In the genomic region with DNA sequence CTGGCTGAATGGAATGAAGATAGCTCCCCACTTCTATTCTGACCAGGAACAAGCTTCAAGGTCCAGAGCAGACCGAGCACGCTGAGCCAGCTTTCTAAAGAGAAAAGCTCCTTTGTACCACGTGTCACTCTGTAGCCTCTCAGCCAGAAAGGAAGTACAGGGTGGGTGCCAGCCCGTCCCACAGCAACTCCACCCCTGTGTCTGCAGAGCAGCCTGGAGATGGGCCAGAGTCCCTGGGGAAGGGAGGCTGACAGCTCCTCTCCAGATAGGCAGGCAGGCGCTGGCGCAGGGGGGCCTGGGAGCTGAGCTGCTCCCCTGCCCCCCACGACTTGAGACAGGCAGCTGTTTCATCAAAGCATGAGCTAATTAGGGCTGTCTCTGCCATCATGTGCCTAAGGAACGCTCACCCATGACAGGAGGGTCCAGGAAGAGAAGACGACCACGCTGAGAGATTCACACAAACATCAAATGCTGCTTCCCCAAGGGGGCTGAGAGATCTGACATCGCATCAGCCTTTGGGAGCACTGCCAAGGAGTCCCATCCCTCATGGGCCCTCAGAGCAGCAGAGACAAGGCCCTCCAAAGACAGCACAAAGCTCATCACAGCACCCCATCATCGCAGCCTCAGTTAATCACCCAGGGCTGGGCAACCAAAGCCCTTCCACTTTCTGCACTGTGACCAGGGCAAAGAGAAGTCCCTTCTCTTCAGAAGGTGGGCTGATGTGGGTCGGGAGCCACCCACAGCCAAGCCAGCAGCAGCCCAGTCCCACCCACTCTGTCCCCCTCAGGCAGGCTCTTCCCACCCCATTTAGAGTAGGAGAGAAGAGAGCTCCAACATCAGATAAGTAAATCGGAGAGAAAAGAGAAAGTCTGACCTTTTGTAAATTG, we compare ENCODE assay signal across 8 cellular contexts.
A peak's percentile ranks its signal among the peaks of the same experiment; 100 is the strongest.
DNase-seq lines count a peak whose midpoint lies in the region; ATAC-seq and TF ChIP-seq lines count a peak whose summit lies in the region.

No MANE protein-coding gene starts in this region.

- H3K4me1 ChIP-seq in right cardiac atrium (ENCODE audit: control insufficient read depth, insufficient read depth, low read length), result peaks cover 35% of the 10 kb centered on the region
- H3K4me1 ChIP-seq in rectal smooth muscle tissue (ENCODE audit: control insufficient read depth, insufficient read depth, low read length), result peaks cover 19% of the 10 kb centered on the region

- no peaks in the 10 kb centered on the region for H3K9me3 ChIP-seq in CD4-positive, alpha-beta T cell (ENCODE audit: control insufficient read depth, low read length)
- no peaks in the 10 kb centered on the region for H3K9me3 ChIP-seq in right cardiac atrium (ENCODE audit: control insufficient read depth, low read length)

- intact Hi-C loops in CD4-positive, alpha-beta T cell (cut with DNase I, micrococcal nuclease), result no loop called here
- intact Hi-C loops in right cardiac atrium (cut with DNase I), result no loop called here

- POLR2A ChIA-PET in CD4-positive, alpha-beta T cell (lab: Charles Lee), result no interaction called here

- no peaks in the 10 kb centered on the region for H3K9me3 Mint-ChIP-seq in CD4-positive, alpha-beta T cell
- no peaks in the 10 kb centered on the region for H3K9me3 Mint-ChIP-seq in progenitor cell of endocrine pancreas (ENCODE audit: low read depth)

- DNase-seq in CD4-positive, alpha-beta T cell, result no peak
- DNase-seq in NCI-H2107 (lab: John Stamatoyannopoulos, UW) (peak; percentile 34), right cardiac atrium (peak; percentile 93 to 97 (median 97)), progenitor cell of endocrine pancreas (ENCODE audit: low spot score, unreplicated experiment) (no peak)

- CTCF ChIA-PET in CD4-positive, alpha-beta T cell (lab: Charles Lee), result no interaction called here

- no peak for TF ChIP-seq CTCF in CD4-positive, alpha-beta T cell (IDR thresholded peaks at IDR 0.05)
- TF ChIP-seq CTCF in progenitor cell of endocrine pancreas (IDR thresholded peaks at IDR 0.05; ENCODE audit: unreplicated experiment), result no peak

- no peaks in the 10 kb centered on the region for H3K27me3 ChIP-seq in CD4-positive, alpha-beta T cell (ENCODE audit: control insufficient read depth, insufficient read depth, low read length)
- no peaks in the 10 kb centered on the region for H3K27me3 ChIP-seq in right cardiac atrium (ENCODE audit: control insufficient read depth, insufficient read depth)
- no peaks in the 10 kb centered on the region for H3K27me3 ChIP-seq in rectal smooth muscle tissue (ENCODE audit: control insufficient read depth, insufficient read depth, low read length)

- H3K9ac ChIP-seq in rectal smooth muscle tissue (ENCODE audit: low read length), result no peak overlapping the region

- WGBS in right cardiac atrium, result 20% methylated on average over 14 of the region's 14 CpGs

- H3K4me3 ChIP-seq in right cardiac atrium (ENCODE audit: low read length) (no peak overlapping the region), rectal smooth muscle tissue (ENCODE audit: low read length) (peak overlapping the region; percentile 25)

- peak; percentile 79 for ATAC-seq in CD4-positive, alpha-beta T cell (ENCODE audit: poor library complexity)
- ATAC-seq in GM19397 (IDR thresholded peaks at IDR 0.05; ENCODE audit: unreplicated experiment) (peak; percentile 65), right cardiac atrium (peak; percentile 94), GM19452 (IDR thresholded peaks at IDR 0.05; ENCODE audit: unreplicated experiment) (no peak)

- no peak overlapping the region for H3K4me3 Mint-ChIP-seq in CD4-positive, alpha-beta T cell
- no peak overlapping the region for H3K4me3 Mint-ChIP-seq in progenitor cell of endocrine pancreas (ENCODE audit: low read depth)

- H3K36me3 Mint-ChIP-seq in CD4-positive, alpha-beta T cell (ENCODE audit: low read depth), result no peaks in the 10 kb centered on the region
- H3K36me3 Mint-ChIP-seq in progenitor cell of endocrine pancreas (ENCODE audit: insufficient read depth), result peaks cover 1% of the 10 kb centered on the region

- H3K27me3 Mint-ChIP-seq in CD4-positive, alpha-beta T cell, result no peaks in the 10 kb centered on the region
- no peaks in the 10 kb centered on the region for H3K27me3 Mint-ChIP-seq in progenitor cell of endocrine pancreas

- H3K27ac Mint-ChIP-seq in CD4-positive, alpha-beta T cell, result no peak overlapping the region
- H3K27ac Mint-ChIP-seq in progenitor cell of endocrine pancreas, result no peak overlapping the region

- no peaks in the 10 kb centered on the region for H3K36me3 ChIP-seq in rectal smooth muscle tissue (ENCODE audit: control insufficient read depth, insufficient read depth, low read length)

- no peak overlapping the region for H3K27ac ChIP-seq in CD4-positive, alpha-beta T cell (ENCODE audit: low read depth, low read length)
- peak overlapping the region; percentile 95 for H3K27ac ChIP-seq in angular gyrus (ENCODE audit: low read depth, low read length)
- H3K27ac ChIP-seq in right cardiac atrium (ENCODE audit: low read length), result peak overlapping the region; percentile 76
- peak overlapping the region; percentile 64 for H3K27ac ChIP-seq in rectal smooth muscle tissue (ENCODE audit: low read depth, low read length)

- peaks cover 19% of the 10 kb centered on the region for H3K4me1 Mint-ChIP-seq in CD4-positive, alpha-beta T cell (ENCODE audit: low read depth)
- peaks cover 13% of the 10 kb centered on the region for H3K4me1 Mint-ChIP-seq in progenitor cell of endocrine pancreas (ENCODE audit: low read depth)

Comparison
In these comparisons a context has a peak if more than half of its experiments do, and no peak if none do; other contexts are left out.
1. DNase-seq: peak in NCI-H2107 (single experiment) and right cardiac atrium (3 of 3); none in CD4-positive, alpha-beta T cell (0 of 10) and progenitor cell of endocrine pancreas (single experiment).